1 cellular context compared by ENCODE assay signal in genomic region chr1:206684003-206684402, GRCh38.
TF ChIP-seq lines count a peak whose summit lies in the region.

No MANE protein-coding gene starts in this region.

TF ChIP-seq in IMR-90, 13 proteins besides CTCF, POLR2A, EP300 and RAD21:
- TF ChIP-seq MXI1 (IDR thresholded peaks at IDR 0.05; ENCODE audit: borderline replicate concordance, low read depth, low read length) (no peak), BHLHE40 (IDR thresholded peaks at IDR 0.05; ENCODE audit: low read depth, low read length) (no peak), RFX5 (IDR thresholded peaks at IDR 0.05; ENCODE audit: low read depth, low read length) (no peak), NFE2L2 (IDR thresholded peaks at IDR 0.05; ENCODE audit: low read depth, low read length) (no peak), RCOR1 (IDR thresholded peaks at IDR 0.05; ENCODE audit: insufficient replicate concordance, low read length) (no peak)
